ENCODE assay signal across 8 cellular contexts in genomic region chr7:116864084-116864483, GRCh38. TPM values are rescaled to one million over a fixed set of nuclear protein-coding genes. Genes with fewer than 3 reads are reported as not detected.
DNase-seq lines count a peak whose midpoint lies in the region; ATAC-seq, FAIRE-seq and TF ChIP-seq lines count a peak whose summit lies in the region.

No MANE protein-coding gene starts in this region.

- H3K27me3 Mint-ChIP-seq in CD8-positive, alpha-beta memory T cell: peaks cover 0 to 2% of the 10 kb centered on the region in 2 donors

- no peak overlapping the region for H2AFZ ChIP-seq in OCI-LY1 (ENCODE audit: low read length)

- no peaks in the 10 kb centered on the region for H3F3A ChIP-seq in OCI-LY1 (ENCODE audit: insufficient read depth, low read length)

- peak overlapping the region; percentile 92 for H3K4me2 ChIP-seq in OCI-LY1 (ENCODE audit: low read length)

- no peak for TF ChIP-seq CTCF in OCI-LY1 (IDR thresholded peaks at IDR 0.05; ENCODE audit: low read length)
- TF ChIP-seq CTCF in neutrophil (IDR thresholded peaks at IDR 0.05): no peak

- H3K9ac ChIP-seq in OCI-LY1 (ENCODE audit: low read length): peak overlapping the region; percentile 86
- no peak overlapping the region for H3K9ac ChIP-seq in endocrine pancreas (ENCODE audit: control insufficient read depth, insufficient read depth, low read length)

- peaks cover 51 to 68% (median 68%) of the 10 kb centered on the region in 3 donors for H3K4me1 Mint-ChIP-seq in CD8-positive, alpha-beta memory T cell

- peaks cover 45% of the 10 kb centered on the region for H3K4me1 ChIP-seq in CD8-positive, alpha-beta memory T cell (ENCODE audit: insufficient read depth, low read length)
- peaks cover 26% of the 10 kb centered on the region for H3K4me1 ChIP-seq in OCI-LY1 (ENCODE audit: insufficient read depth, low read length, severe bottlenecking)
- H3K4me1 ChIP-seq in endocrine pancreas (ENCODE audit: control insufficient read depth, insufficient read depth, low read length): peaks cover 13% of the 10 kb centered on the region
- peaks cover 43 to 57% of the 10 kb centered on the region in 2 experiments for H3K4me1 ChIP-seq in neutrophil (ENCODE audit: control insufficient read depth in 1 of 2, insufficient read depth in 1 of 2, low read depth in 1 of 2, low read length in 1 of 2)

- no peak for ATAC-seq in GM21447 (IDR thresholded peaks at IDR 0.05; ENCODE audit: unreplicated experiment)

- peak overlapping the region; percentile 81 for H3K27ac ChIP-seq in CD8-positive, alpha-beta memory T cell (ENCODE audit: low read depth, low read length)
- no peak overlapping the region for H3K27ac ChIP-seq in OCI-LY1 (ENCODE audit: low read depth, low read length, poor library complexity, severe bottlenecking)
- H3K27ac ChIP-seq in neutrophil: peak overlapping the region; percentile 97

- FAIRE-seq in RCC 7860 (lab: Jason Lieb, UNC): no peak
- FAIRE-seq in HTR-8/SVneo (lab: Jason Lieb, UNC): no peak

- H3K79me2 ChIP-seq in OCI-LY1 (ENCODE audit: insufficient read depth, low read length): peaks cover 64% of the 10 kb centered on the region

- H3K4me3 Mint-ChIP-seq in CD8-positive, alpha-beta memory T cell: peak overlapping the region; percentile 91 to 98 (median 97)

- H3K9me2 ChIP-seq in OCI-LY1 (ENCODE audit: low read depth, low read length): no peaks in the 10 kb centered on the region

- peak overlapping the region in 5 of 8 donors; percentile 20 to 98 (median 96) for H3K27ac Mint-ChIP-seq in CD8-positive, alpha-beta memory T cell

- H3K4me3 ChIP-seq in CD8-positive, alpha-beta memory T cell (ENCODE audit: low read length): peak overlapping the region; percentile 72
- peak overlapping the region; percentile 73 for H3K4me3 ChIP-seq in OCI-LY1 (ENCODE audit: low read depth, low read length, poor library complexity, severe bottlenecking)
- H3K4me3 ChIP-seq in endocrine pancreas (ENCODE audit: control insufficient read depth, insufficient read depth, low read length): peak overlapping the region; percentile 94
- peak overlapping the region; percentile 81 to 94 for H3K4me3 ChIP-seq in neutrophil (ENCODE audit: low read depth in 1 of 2, low read length in 1 of 2)

- H3K9me3 Mint-ChIP-seq in CD8-positive, alpha-beta memory T cell: no peaks in the 10 kb centered on the region

- H3K27me3 ChIP-seq in CD8-positive, alpha-beta memory T cell (ENCODE audit: insufficient read depth, low read length, poor library complexity, severe bottlenecking): no peaks in the 10 kb centered on the region
- H3K27me3 ChIP-seq in OCI-LY1 (ENCODE audit: insufficient read depth, low read length): no peaks in the 10 kb centered on the region
- no peaks in the 10 kb centered on the region for H3K27me3 ChIP-seq in endocrine pancreas (ENCODE audit: control insufficient read depth, insufficient read depth, low read length)
- H3K27me3 ChIP-seq in neutrophil: no peaks in the 10 kb centered on the region

- POLR2A ChIA-PET in CD8-positive, alpha-beta memory T cell (lab: Charles Lee): no interaction called here

- H3K9me3 ChIP-seq in CD8-positive, alpha-beta memory T cell (ENCODE audit: low read length): no peaks in the 10 kb centered on the region
- H3K9me3 ChIP-seq in OCI-LY1 (ENCODE audit: low read length): no peaks in the 10 kb centered on the region
- H3K9me3 ChIP-seq in endocrine pancreas (ENCODE audit: control insufficient read depth, low read length): no peaks in the 10 kb centered on the region
- no peaks in the 10 kb centered on the region for H3K9me3 ChIP-seq in neutrophil

- no peaks in the 10 kb centered on the region for H4K20me1 ChIP-seq in OCI-LY1 (ENCODE audit: insufficient read depth, low read length)

- DNase-seq in CD8-positive, alpha-beta memory T cell: no peak
- no peak for DNase-seq in RCC 7860 (ENCODE audit: low spot score)
- no peak for DNase-seq in HTR-8/SVneo (ENCODE audit: insufficient read length, low spot score)
- no peak for DNase-seq in NCI-H1694 treated with DMSO at 0.1 percent for 48 hours (lab: John Stamatoyannopoulos, UW)

- peaks cover 0 to 10% (median 0%) of the 10 kb centered on the region in 3 donors for H3K36me3 Mint-ChIP-seq in CD8-positive, alpha-beta memory T cell

- CTCF ChIA-PET in CD8-positive, alpha-beta memory T cell (lab: Charles Lee): no interaction called here

- H3K36me3 ChIP-seq in CD8-positive, alpha-beta memory T cell (ENCODE audit: insufficient read depth, low read length): no peaks in the 10 kb centered on the region
- H3K36me3 ChIP-seq in OCI-LY1 (ENCODE audit: insufficient read depth, low read length) (peaks cover 8% of the 10 kb centered on the region; the same call in 1 of the 2 replicates), endocrine pancreas (ENCODE audit: control insufficient read depth, insufficient read depth, low read length) (no peaks in the 10 kb centered on the region), neutrophil (no peaks in the 10 kb centered on the region)

RNA-seq across cellular contexts. Expression of gene CAPZA2, which starts 1.7 kb away (rescaled TPM):
- 100 to 1,000 TPM; 170 to 206 TPM for total RNA-seq in CD8-positive, alpha-beta memory T cell
- polyA plus RNA-seq in CD8-positive, alpha-beta memory T cell: 170 TPM
